ENCODE assay signal across 8 cellular contexts in genomic region chr6:74048387-74048786, GRCh38.
"Had no signal": no experiment of that assay in that cellular context is flagged by ENCODE, and none has a peak within 500 bp of the region (broad histone marks: within the 10 kb centered on the region; RNA-seq: fewer than 3 reads in every experiment).

No MANE protein-coding gene starts in this region.

- ATAC-seq: GM23338 had no signal

- FAIRE-seq: H1, H54, HTR-8/SVneo had no signal

- H3K4me3 ChIP-seq: GM23338 had no signal

- H3K4me2 ChIP-seq: GM23338, KMS-11 had no signal

- H3K27ac ChIP-seq: KMS-11 had no signal

- H2AFZ ChIP-seq: GM23338 had no signal

- DNase-seq: H9, HCEC 1CT, KBM-7 had no signal

- H3K9ac ChIP-seq: KMS-11 had no signal
